In the genomic region with DNA sequence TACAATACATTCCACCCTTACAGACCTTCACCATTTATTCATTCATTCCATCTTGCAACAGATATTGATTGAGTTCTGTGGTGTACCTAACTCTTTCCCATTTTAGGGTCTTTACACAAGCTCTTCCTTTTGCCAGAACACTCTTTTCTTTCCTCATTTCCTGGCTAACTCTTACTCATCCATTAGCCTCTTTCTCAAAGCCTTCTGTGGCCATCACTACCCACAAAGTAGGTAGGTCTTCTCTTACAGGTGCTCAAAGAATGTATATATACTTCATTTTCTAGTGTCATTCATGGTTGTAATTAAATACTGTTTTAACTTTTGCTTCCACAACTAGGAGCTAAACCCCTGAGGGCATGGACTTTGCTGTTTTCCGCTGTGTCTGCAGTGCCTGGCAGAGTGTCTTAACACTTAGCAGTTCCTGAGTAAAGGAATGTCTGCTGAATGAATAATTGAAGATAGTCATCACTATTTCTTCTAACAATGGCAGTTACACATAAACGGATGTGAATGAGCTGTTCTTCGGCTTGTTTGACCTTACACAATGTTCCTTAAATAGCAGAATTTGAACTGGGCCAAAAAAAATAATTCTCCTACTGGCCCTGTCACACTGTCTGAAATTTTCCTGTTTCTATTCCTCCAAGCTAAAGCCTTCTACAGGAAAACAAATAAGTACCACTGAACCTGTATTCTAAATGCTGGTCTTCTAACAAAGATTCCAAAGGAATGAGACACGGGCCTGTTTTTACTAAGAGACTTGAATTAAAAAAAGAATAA, we compare ENCODE assay signal across 12 cellular contexts. TPM values are rescaled to one million over a fixed set of nuclear protein-coding genes. Genes with fewer than 3 reads are reported as not detected.
DNase-seq lines count a peak whose midpoint lies in the region; ATAC-seq, FAIRE-seq and TF ChIP-seq lines count a peak whose summit lies in the region.
"Had no signal": no experiment of that assay in that cellular context is flagged by ENCODE, and none has a peak within 500 bp of the region (broad histone marks: within the 10 kb centered on the region; RNA-seq: fewer than 3 reads in every experiment).

No MANE protein-coding gene starts in this region.

- peaks cover 42% of the 10 kb centered on the region for H3K36me3 Mint-ChIP-seq in HFFc6 (ENCODE audit: low read depth)
- H3K36me3 Mint-ChIP-seq in astrocyte (ENCODE audit: low read depth, unreplicated experiment): peaks cover 3% of the 10 kb centered on the region

- H2AFZ ChIP-seq in astrocyte (ENCODE audit: low read depth, low read length) (no peak overlapping the region), smooth muscle cell (ENCODE audit: low read depth) (no peak overlapping the region)

- no peaks in the 10 kb centered on the region for H3F3A ChIP-seq in smooth muscle cell (ENCODE audit: low read depth)

- peak overlapping the region; percentile 88 for H3K27ac ChIP-seq in astrocyte (ENCODE audit: low read depth, low read length)
- H3K27ac ChIP-seq in smooth muscle cell (ENCODE audit: low read depth): peak overlapping the region; percentile 63

- H3K9me3 ChIP-seq in astrocyte (ENCODE audit: insufficient read depth, low read depth, low read length) (no peaks in the 10 kb centered on the region), smooth muscle cell (replicated peaks; ENCODE audit: low read depth) (no peaks in the 10 kb centered on the region)

- peak; percentile 100 for FAIRE-seq in astrocyte (lab: Jason Lieb, UNC)

- no peaks in the 10 kb centered on the region for H3K27me3 Mint-ChIP-seq in HFFc6 (ENCODE audit: insufficient read depth)
- H3K27me3 Mint-ChIP-seq in astrocyte (ENCODE audit: low read depth, unreplicated experiment): no peaks in the 10 kb centered on the region
- H3K27me3 Mint-ChIP-seq: activated naive CD8-positive, alpha-beta T cell treated with anti-CD3 and anti-CD28 coated beads, Interleukin-2, amount 10 ng/mL, durations not matched to agents 7 days and 5 days; naive thymus-derived CD4-positive, alpha-beta T cell had no signal

- peaks cover 72% of the 10 kb centered on the region for H3K4me1 Mint-ChIP-seq in HFFc6 (ENCODE audit: low read depth)
- H3K4me1 Mint-ChIP-seq in astrocyte (ENCODE audit: low read depth, unreplicated experiment): peaks cover 15% of the 10 kb centered on the region
- H3K4me1 Mint-ChIP-seq: activated naive CD8-positive, alpha-beta T cell treated with anti-CD3 and anti-CD28 coated beads, Interleukin-2, amount 10 ng/mL, durations not matched to agents 7 days and 5 days had no signal

- H4K20me1 ChIP-seq in astrocyte (ENCODE audit: insufficient read depth, low read length) (no peaks in the 10 kb centered on the region), smooth muscle cell (ENCODE audit: low read depth) (no peaks in the 10 kb centered on the region)

- intact Hi-C loops in left cardiac atrium (cut with DNase I): no loop called here

- H3K27me3 ChIP-seq in astrocyte (ENCODE audit: insufficient read depth, low read length) (no peaks in the 10 kb centered on the region), smooth muscle cell (ENCODE audit: low read depth) (no peaks in the 10 kb centered on the region)

- H3K36me3 ChIP-seq in astrocyte (ENCODE audit: insufficient read depth, low read length): peaks cover 3% of the 10 kb centered on the region
- H3K36me3 ChIP-seq in smooth muscle cell (ENCODE audit: low read depth): peaks cover 16% of the 10 kb centered on the region

- no peak overlapping the region for H3K4me3 ChIP-seq in astrocyte (ENCODE audit: insufficient read depth, low read depth, low read length)
- no peak overlapping the region for H3K4me3 ChIP-seq in smooth muscle cell

- peak; percentile 78 to 94 for ATAC-seq in left cardiac atrium
- ATAC-seq in HG03139 (IDR thresholded peaks at IDR 0.05; ENCODE audit: unreplicated experiment): no peak
- ATAC-seq in GM21619 (IDR thresholded peaks at IDR 0.05; ENCODE audit: unreplicated experiment): no peak
- ATAC-seq: naive thymus-derived CD4-positive, alpha-beta T cell had no signal

- TF ChIP-seq CTCF in HFFc6 (IDR thresholded peaks at IDR 0.05) (no peak), astrocyte (IDR thresholded peaks at IDR 0.05; ENCODE audit: insufficient read depth, low read depth, low read length) (no peak), smooth muscle cell (IDR thresholded peaks at IDR 0.05; ENCODE audit: borderline replicate concordance, insufficient read depth, poor library complexity, severe bottlenecking) (no peak)

- H3K27ac Mint-ChIP-seq in HFFc6 (peak overlapping the region; percentile 92), astrocyte (ENCODE audit: unreplicated experiment) (peak overlapping the region; percentile 63)
- H3K27ac Mint-ChIP-seq: activated naive CD8-positive, alpha-beta T cell treated with anti-CD3 and anti-CD28 coated beads, Interleukin-2, amount 10 ng/mL, durations not matched to agents 7 days and 5 days; T-helper 2 cell treated with Interferon-gamma antibody and Interleukin-4, amounts not matched to agents 5 μg/mL and 100 μg/mL, for 36 hours had no signal

- H3K4me1 ChIP-seq in astrocyte (ENCODE audit: insufficient read depth, low read length) (peaks cover 22% of the 10 kb centered on the region), smooth muscle cell (ENCODE audit: low read depth) (no peaks in the 10 kb centered on the region)

- no peaks in the 10 kb centered on the region for H3K79me2 ChIP-seq in astrocyte (ENCODE audit: insufficient read depth, low read length)
- H3K79me2 ChIP-seq in smooth muscle cell (ENCODE audit: low read depth): no peaks in the 10 kb centered on the region

- H3K9ac ChIP-seq in astrocyte (ENCODE audit: low read length) (peak overlapping the region; percentile 68), smooth muscle cell (ENCODE audit: low read depth) (no peak overlapping the region)

- H3K9me3 Mint-ChIP-seq in HFFc6 (no peaks in the 10 kb centered on the region), astrocyte (ENCODE audit: unreplicated experiment) (no peaks in the 10 kb centered on the region)
- H3K9me3 Mint-ChIP-seq: activated naive CD8-positive, alpha-beta T cell treated with anti-CD3 and anti-CD28 coated beads, Interleukin-2, amount 10 ng/mL, durations not matched to agents 7 days and 5 days; naive thymus-derived CD4-positive, alpha-beta T cell; T-helper 2 cell treated with Interferon-gamma antibody and Interleukin-4, amounts not matched to agents 5 μg/mL and 100 μg/mL, for 36 hours had no signal

- DNase-seq in HFFc6 (peak; percentile 94), astrocyte (ENCODE audit: low read depth) (peak; percentile 98), left cardiac atrium (peak; percentile 33), smooth muscle cell (lab: John Stamatoyannopoulos, UW; ENCODE audit: unreplicated experiment) (no peak), NCI-H524 treated with DMSO at 0.1 percent for 48 hours (lab: John Stamatoyannopoulos, UW) (no peak), NK-92 (lab: John Stamatoyannopoulos, UW; ENCODE audit: unreplicated experiment) (no peak)
- DNase-seq: activated naive CD8-positive, alpha-beta T cell treated with anti-CD3 and anti-CD28 coated beads, Interleukin-2, amount 10 ng/mL, durations not matched to agents 7 days and 5 days; Kasumi-1; naive thymus-derived CD4-positive, alpha-beta T cell had no signal

- WGBS in smooth muscle cell (ENCODE audit: low lambda C conversion rate): 50% methylated on average over 4 of the region's 4 CpGs

- peak overlapping the region; percentile 68 for H3K4me3 Mint-ChIP-seq in HFFc6
- no peak overlapping the region for H3K4me3 Mint-ChIP-seq in astrocyte (ENCODE audit: unreplicated experiment)
- H3K4me3 Mint-ChIP-seq: activated naive CD8-positive, alpha-beta T cell treated with anti-CD3 and anti-CD28 coated beads, Interleukin-2, amount 10 ng/mL, durations not matched to agents 7 days and 5 days; naive thymus-derived CD4-positive, alpha-beta T cell; T-helper 2 cell treated with Interferon-gamma antibody and Interleukin-4, amounts not matched to agents 5 μg/mL and 100 μg/mL, for 36 hours had no signal

- H3K4me2 ChIP-seq in astrocyte (ENCODE audit: low read length) (peak overlapping the region; percentile 69), smooth muscle cell (no peak overlapping the region)

RNA-seq across cellular contexts. Expression of gene BCAP29, which starts 15.1 kb away (rescaled TPM):
- total RNA-seq in HFFc6 (2021; fragmentation: NEBNext Ultra II Directional; extraction: Animal tissue kit (Norgen Biotek cat#: 25700)): 10 to 100 TPM; 70.7 to 92.2 (median 89.0) TPM
- 48.0 and 54.9 TPM in 2 replicates for total RNA-seq in astrocyte
- 10 to 100 TPM; 84.1 to 95.2 TPM for total RNA-seq in left cardiac atrium
- total RNA-seq in smooth muscle cell: 135 and 163 TPM in 2 replicates
- polyA plus RNA-seq in smooth muscle cell: 36.3 and 39.2 TPM in 2 replicates

RNA-seq across cellular contexts. Expression of gene DUS4L, which starts 31.4 kb away (rescaled TPM):
- total RNA-seq in HFFc6 (2021; fragmentation: NEBNext Ultra II Directional; extraction: Animal tissue kit (Norgen Biotek cat#: 25700)): 1 to 10 TPM; 4.9 to 8.0 (median 6.3) TPM
- total RNA-seq in astrocyte (6.3 and 6.7 TPM in 2 replicates), left cardiac atrium (1 to 10 TPM; 6.1 to 6.4 TPM), smooth muscle cell (12.0 and 14.0 TPM in 2 replicates)
- polyA plus RNA-seq in smooth muscle cell: 5.1 and 5.8 TPM in 2 replicates

RNA-seq across cellular contexts. Expression of gene COG5, which starts 31.4 kb away (rescaled TPM):
- total RNA-seq in HFFc6 (2021; fragmentation: NEBNext Ultra II Directional; extraction: Animal tissue kit (Norgen Biotek cat#: 25700)): 10 to 100 TPM; 25.6 to 34.8 (median 31.6) TPM
- 53.4 and 57.1 TPM in 2 replicates for total RNA-seq in astrocyte
- 10 to 100 TPM; 42.8 to 57.8 TPM for total RNA-seq in left cardiac atrium
- 44.3 and 71.3 TPM in 2 replicates for total RNA-seq in smooth muscle cell
- 18.4 and 24.3 TPM in 2 replicates for polyA plus RNA-seq in smooth muscle cell

Comparison
In these comparisons a context has a peak if more than half of its experiments do, and no peak if none do; other contexts are left out.
1. DNase-seq: peak in HFFc6 (single experiment), astrocyte (single experiment) and left cardiac atrium (single experiment); none in smooth muscle cell (single experiment), NCI-H524 treated with DMSO at 0.1 percent for 48 hours (single experiment) and NK-92 (single experiment).
2. ATAC-seq: peak in left cardiac atrium (2 of 2); none in HG03139 (single experiment) and GM21619 (single experiment).